In genomic region chr15:77406846-77407245, GRCh38 we compare ENCODE assay signal across 18 cellular contexts.
"Had no signal": no experiment of that assay in that cellular context is flagged by ENCODE, and none has a peak within 500 bp of the region (broad histone marks: within the 10 kb centered on the region; RNA-seq: fewer than 3 reads in every experiment).

No MANE protein-coding gene starts in this region.

- H3K4me3 Mint-ChIP-seq: activated CD4-positive, alpha-beta T cell treated with anti-CD3 and anti-CD28 coated beads, Interleukin-2, amount 10 ng/mL, durations not matched to agents 24 days and 14 days; T-helper 1 cell treated with Interleukin-12 subunit alpha and Interleukin-12 subunit beta and Interleukin-4 antibody, amounts not matched to agents 30 μg/mL and 1 μg/mL, for 36 hours had no signal

- H3K9me3 Mint-ChIP-seq: T-helper 1 cell treated with Interleukin-12 subunit alpha and Interleukin-12 subunit beta and Interleukin-4 antibody, amounts not matched to agents 30 μg/mL and 1 μg/mL, for 36 hours had no signal

- DNase-seq: activated CD4-positive, alpha-beta T cell treated with anti-CD3 and anti-CD28 coated beads for 1 hour; activated CD4-positive, alpha-beta T cell treated with anti-CD3 and anti-CD28 coated beads, Interleukin-2, amount 10 ng/mL, durations not matched to agents 24 days and 14 days; activated CD4-positive, alpha-beta T cell treated with anti-CD3 and anti-CD28 coated beads, Interleukin-2, amount 50 U/mL, for 48 hours; activated naive CD4-positive, alpha-beta T cell treated with anti-CD3 and anti-CD28 coated beads, Interleukin-2, amount 50 U/mL, for 16 hours; activated T-cell treated with anti-CD3 and anti-CD28 coated beads, Interleukin-2, amount 50 U/mL, for 1 hour; body of pancreas; central memory CD4-positive, alpha-beta T cell; IMR-90; Kasumi-1; NCI-H1092; NCI-H1417; NCI-H2029; NCI-H226; PC-3; SHP77; SW 1271 had no signal

- H3K27ac Mint-ChIP-seq: activated CD4-positive, alpha-beta T cell treated with anti-CD3 and anti-CD28 coated beads, Interleukin-2, amount 10 ng/mL, durations not matched to agents 24 days and 14 days; T-helper 1 cell treated with Interleukin-12 subunit alpha and Interleukin-12 subunit beta and Interleukin-4 antibody, amounts not matched to agents 30 μg/mL and 1 μg/mL, for 36 hours had no signal

- ATAC-seq: body of pancreas, PC-3, SK-N-SH treated with all-trans-retinoic acid at 6 μM for 48 hours had no signal

- H3K27me3 Mint-ChIP-seq: activated CD4-positive, alpha-beta T cell treated with anti-CD3 and anti-CD28 coated beads, Interleukin-2, amount 10 ng/mL, durations not matched to agents 24 days and 14 days had no signal
